ENCODE assay signal across 1 cellular context in genomic region chr22:25878933-25879332, GRCh38.
TF ChIP-seq lines count a peak whose summit lies in the region.

No MANE protein-coding gene starts in this region.

TF ChIP-seq in GM12878, 131 proteins besides CTCF, POLR2A, EP300 and RAD21 (continued from another document):
- peak; percentile 69 for TF ChIP-seq ZBTB40 (IDR thresholded peaks at IDR 0.05; ENCODE audit: borderline replicate concordance)
TF ChIP-seq in GM12878: peak in this region for 1.
